1 cellular context compared by ENCODE assay signal in genomic region chr6:107970255-107970654, GRCh38.
TF ChIP-seq lines count a peak whose summit lies in the region.

No MANE protein-coding gene starts in this region.

TF ChIP-seq in HepG2, 621 proteins besides CTCF, POLR2A, EP300 and RAD21 (continued from another document):
- TF ChIP-seq, protein P1, sequence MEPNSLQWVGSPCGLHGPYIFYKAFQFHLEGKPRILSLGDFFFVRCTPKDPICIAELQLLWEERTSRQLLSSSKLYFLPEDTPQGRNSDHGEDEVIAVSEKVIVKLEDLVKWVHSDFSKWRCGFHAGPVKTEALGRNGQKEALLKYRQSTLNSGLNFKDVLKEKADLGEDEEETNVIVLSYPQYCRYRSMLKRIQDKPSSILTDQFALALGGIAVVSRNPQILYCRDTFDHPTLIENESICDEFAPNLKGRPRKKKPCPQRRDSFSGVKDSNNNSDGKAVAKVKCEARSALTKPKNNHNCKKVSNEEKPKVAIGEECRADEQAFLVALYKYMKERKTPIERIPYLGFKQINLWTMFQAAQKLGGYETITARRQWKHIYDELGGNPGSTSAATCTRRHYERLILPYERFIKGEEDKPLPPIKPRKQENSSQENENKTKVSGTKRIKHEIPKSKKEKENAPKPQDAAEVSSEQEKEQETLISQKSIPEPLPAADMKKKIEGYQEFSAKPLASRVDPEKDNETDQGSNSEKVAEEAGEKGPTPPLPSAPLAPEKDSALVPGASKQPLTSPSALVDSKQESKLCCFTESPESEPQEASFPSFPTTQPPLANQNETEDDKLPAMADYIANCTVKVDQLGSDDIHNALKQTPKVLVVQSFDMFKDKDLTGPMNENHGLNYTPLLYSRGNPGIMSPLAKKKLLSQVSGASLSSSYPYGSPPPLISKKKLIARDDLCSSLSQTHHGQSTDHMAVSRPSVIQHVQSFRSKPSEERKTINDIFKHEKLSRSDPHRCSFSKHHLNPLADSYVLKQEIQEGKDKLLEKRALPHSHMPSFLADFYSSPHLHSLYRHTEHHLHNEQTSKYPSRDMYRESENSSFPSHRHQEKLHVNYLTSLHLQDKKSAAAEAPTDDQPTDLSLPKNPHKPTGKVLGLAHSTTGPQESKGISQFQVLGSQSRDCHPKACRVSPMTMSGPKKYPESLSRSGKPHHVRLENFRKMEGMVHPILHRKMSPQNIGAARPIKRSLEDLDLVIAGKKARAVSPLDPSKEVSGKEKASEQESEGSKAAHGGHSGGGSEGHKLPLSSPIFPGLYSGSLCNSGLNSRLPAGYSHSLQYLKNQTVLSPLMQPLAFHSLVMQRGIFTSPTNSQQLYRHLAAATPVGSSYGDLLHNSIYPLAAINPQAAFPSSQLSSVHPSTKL (CRISPR knock-in tag; IDR thresholded peaks at IDR 0.05): peak; percentile 16; the same call in 1 of the 2 replicates
- TF ChIP-seq NR2F6 (IDR thresholded peaks at IDR 0.05): peak; percentile 60
- peak; percentile 83 for TF ChIP-seq NR2F6 (CRISPR knock-in tag; IDR thresholded peaks at IDR 0.05)
- TF ChIP-seq FOXA3 (CRISPR knock-in tag; IDR thresholded peaks at IDR 0.05): 0 out of 2 replicates have a peak, but pooled peaks have one; percentile 8
- TF ChIP-seq HOXA9 (CRISPR knock-in tag; IDR thresholded peaks at IDR 0.05; ENCODE audit: borderline replicate concordance): no peak
- TF ChIP-seq HDAC2 (CRISPR knock-in tag; IDR thresholded peaks at IDR 0.05): 0 out of 2 replicates have a peak, but pooled peaks have one; percentile 18
- peak; percentile 87 for TF ChIP-seq ZNF121 (CRISPR knock-in tag; IDR thresholded peaks at IDR 0.05)
- no peak for TF ChIP-seq ZNF18 (CRISPR knock-in tag; IDR thresholded peaks at IDR 0.05; ENCODE audit: insufficient replicate concordance)
- no peak for TF ChIP-seq ZBTB1 (CRISPR knock-in tag; IDR thresholded peaks at IDR 0.05; ENCODE audit: borderline replicate concordance)
- TF ChIP-seq BCL6 (CRISPR knock-in tag; IDR thresholded peaks at IDR 0.05): 0 out of 2 replicates have a peak, but pooled peaks have one; percentile 9
- TF ChIP-seq BRCA1 (CRISPR knock-in tag; IDR thresholded peaks at IDR 0.05): no peak
- 0 out of 2 replicates have a peak, but pooled peaks have one; percentile 28 for TF ChIP-seq PITX1 (CRISPR knock-in tag; IDR thresholded peaks at IDR 0.05)
- no peak for TF ChIP-seq HMG20A (CRISPR knock-in tag; IDR thresholded peaks at IDR 0.05; ENCODE audit: borderline replicate concordance)
- TF ChIP-seq CERS6 (CRISPR knock-in tag; IDR thresholded peaks at IDR 0.05): no peak
- 0 out of 2 replicates have a peak, but pooled peaks have one; percentile 19 for TF ChIP-seq SAP130 (CRISPR knock-in tag; IDR thresholded peaks at IDR 0.05; ENCODE audit: low read depth)
- 0 out of 2 replicates have a peak, but pooled peaks have one; percentile 31 for TF ChIP-seq NR2F2 (IDR thresholded peaks at IDR 0.05; ENCODE audit: borderline replicate concordance, low read depth)
- no peak for TF ChIP-seq GTF3A (CRISPR knock-in tag; conservative IDR thresholded peaks at IDR 0.05)
- TF ChIP-seq, protein P2, sequence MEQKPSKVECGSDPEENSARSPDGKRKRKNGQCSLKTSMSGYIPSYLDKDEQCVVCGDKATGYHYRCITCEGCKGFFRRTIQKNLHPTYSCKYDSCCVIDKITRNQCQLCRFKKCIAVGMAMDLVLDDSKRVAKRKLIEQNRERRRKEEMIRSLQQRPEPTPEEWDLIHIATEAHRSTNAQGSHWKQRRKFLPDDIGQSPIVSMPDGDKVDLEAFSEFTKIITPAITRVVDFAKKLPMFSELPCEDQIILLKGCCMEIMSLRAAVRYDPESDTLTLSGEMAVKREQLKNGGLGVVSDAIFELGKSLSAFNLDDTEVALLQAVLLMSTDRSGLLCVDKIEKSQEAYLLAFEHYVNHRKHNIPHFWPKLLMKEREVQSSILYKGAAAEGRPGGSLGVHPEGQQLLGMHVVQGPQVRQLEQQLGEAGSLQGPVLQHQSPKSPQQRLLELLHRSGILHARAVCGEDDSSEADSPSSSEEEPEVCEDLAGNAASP (CRISPR knock-in tag; IDR thresholded peaks at IDR 0.05; ENCODE audit: borderline replicate concordance): peak; percentile 33; the same call in 1 of the 2 replicates
- no peak for TF ChIP-seq TFAP4 (IDR thresholded peaks at IDR 0.05; ENCODE audit: borderline replicate concordance, low read depth)
